8 cellular contexts compared by ENCODE assay signal in the genomic region with DNA sequence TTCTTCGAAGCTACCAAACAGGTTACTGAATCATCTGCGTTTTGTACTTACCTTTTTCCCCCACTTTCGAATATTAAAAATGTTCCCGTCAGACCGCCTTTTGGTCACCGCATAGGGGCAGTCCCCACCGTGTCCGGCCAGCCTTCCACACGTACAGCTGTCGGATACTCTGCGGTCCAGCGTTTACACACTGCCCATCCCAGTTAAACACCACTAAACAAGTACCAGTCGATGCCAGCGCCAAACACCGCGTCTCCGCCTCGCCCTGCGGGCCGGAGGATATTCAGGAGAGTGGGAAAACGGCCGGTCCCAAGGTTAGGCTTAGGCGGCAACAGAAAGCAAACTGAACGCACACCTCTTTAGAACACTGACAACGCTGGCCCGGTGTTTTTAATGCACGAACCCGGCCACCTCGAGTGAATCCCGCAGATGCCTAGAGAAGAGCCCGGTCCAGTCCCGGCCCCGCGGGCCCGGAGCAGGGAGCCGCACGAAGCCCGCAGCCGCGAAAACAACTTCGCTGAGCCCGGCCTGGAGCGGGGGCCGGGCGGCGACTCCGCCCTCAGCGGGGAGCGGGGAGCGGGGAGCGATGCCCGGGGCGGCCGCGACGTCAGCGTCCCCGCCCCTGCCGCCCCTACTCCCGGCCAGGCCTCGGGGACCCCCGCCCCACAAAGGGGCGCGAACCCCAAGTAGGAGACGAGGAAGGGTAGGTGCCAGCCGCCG. TPM values are rescaled to one million over a fixed set of nuclear protein-coding genes. Genes with fewer than 3 reads are reported as not detected.
DNase-seq lines count a peak whose midpoint lies in the region; ATAC-seq and TF ChIP-seq lines count a peak whose summit lies in the region.

No MANE protein-coding gene starts in this region.

- H4K20me1 ChIP-seq in PC-3 (ENCODE audit: low read length) = no peaks in the 10 kb centered on the region

- H3K4me1 ChIP-seq in CD4-positive, CD25-positive, alpha-beta regulatory T cell (ENCODE audit: control insufficient read depth, insufficient read depth, low read length, poor library complexity, severe bottlenecking) = peaks cover 16% of the 10 kb centered on the region
- peaks cover 16% of the 10 kb centered on the region for H3K4me1 ChIP-seq in PC-3 (ENCODE audit: insufficient read depth, low read length)
- H3K4me1 ChIP-seq in thyroid gland = peaks cover 8 to 25% of the 10 kb centered on the region in 2 donors

- DNase-seq in CD4-positive, CD25-positive, alpha-beta regulatory T cell = peak in 1 of 3 donors; percentile 8
- DNase-seq in PC-3 (peak; percentile 94), lung microvascular endothelial cell (ENCODE audit: low read depth in 2 of 2) (peak; percentile 60 to 67), thyroid gland (peak; percentile 54 to 56), NCI-H1436 treated with DMSO at 0.1 percent for 48 hours (lab: John Stamatoyannopoulos, UW) (no peak)

- H3K36me3 ChIP-seq in CD4-positive, CD25-positive, alpha-beta regulatory T cell (ENCODE audit: control insufficient read depth, insufficient read depth, low read length) = no peaks in the 10 kb centered on the region
- H3K36me3 ChIP-seq in PC-3 (ENCODE audit: low read depth, low read length) (peaks cover 3% of the 10 kb centered on the region; the same call in 1 of the 2 replicates), thyroid gland (no peaks in the 10 kb centered on the region)

- POLR2A ChIA-PET in PC-3 (lab: Charles Lee; ENCODE audit: unreplicated experiment) = no interaction called here

- H3K4me3 Mint-ChIP-seq in CD4-positive, CD25-positive, alpha-beta regulatory T cell = peak overlapping the region; percentile 94 to 99 (median 94)
- peak overlapping the region; percentile 92 for H3K4me3 Mint-ChIP-seq in dendritic cell treated with granulocyte-macrophage colony-stimulating factor and Interleukin-4, amounts not matched to agents 40 ng/mL and 50 ng/mL, for 4 days

- peaks cover 3% of the 10 kb centered on the region for H3K36me3 Mint-ChIP-seq in CD4-positive, CD25-positive, alpha-beta regulatory T cell
- H3K36me3 Mint-ChIP-seq in dendritic cell treated with granulocyte-macrophage colony-stimulating factor and Interleukin-4, amounts not matched to agents 40 ng/mL and 50 ng/mL, for 4 days (ENCODE audit: low read depth) = peaks cover 20% of the 10 kb centered on the region

- no peak for ATAC-seq in CD4-positive, CD25-positive, alpha-beta regulatory T cell (ENCODE audit: low read depth in 2 of 2)
- ATAC-seq in GM18511 (IDR thresholded peaks at IDR 0.05; ENCODE audit: unreplicated experiment) (peak; percentile 43), HG03108 (IDR thresholded peaks at IDR 0.05; ENCODE audit: unreplicated experiment) (peak; percentile 21), PC-3 (peak; percentile 51)

- H3K27me3 ChIP-seq in CD4-positive, CD25-positive, alpha-beta regulatory T cell (ENCODE audit: control insufficient read depth, insufficient read depth, low read length) = no peaks in the 10 kb centered on the region
- H3K27me3 ChIP-seq in PC-3 (ENCODE audit: low read length) (no peaks in the 10 kb centered on the region), thyroid gland (no peaks in the 10 kb centered on the region)

- no peaks in the 10 kb centered on the region for H3K9me3 Mint-ChIP-seq in CD4-positive, CD25-positive, alpha-beta regulatory T cell
- no peaks in the 10 kb centered on the region for H3K9me3 Mint-ChIP-seq in dendritic cell treated with granulocyte-macrophage colony-stimulating factor and Interleukin-4, amounts not matched to agents 40 ng/mL and 50 ng/mL, for 4 days

- H3K27me3 Mint-ChIP-seq in CD4-positive, CD25-positive, alpha-beta regulatory T cell = no peaks in the 10 kb centered on the region
- H3K27me3 Mint-ChIP-seq in dendritic cell treated with granulocyte-macrophage colony-stimulating factor and Interleukin-4, amounts not matched to agents 40 ng/mL and 50 ng/mL, for 4 days = peaks cover 8% of the 10 kb centered on the region

- peak in 1 of 2 donors; percentile 58 for TF ChIP-seq POLR2A in thyroid gland (IDR thresholded peaks at IDR 0.05)

- intact Hi-C loops in PC-3 (cut with micrococcal nuclease) (loop anchor here (1.0 to 2.0 kb wide), 3 partner anchors 12 to 172 kb away; partner anchors contain the start of genes CAMTA1 and THAP3), thyroid gland (cut with DNase I) (no loop called here)
- intact Hi-C loops in dendritic cell treated with granulocyte-macrophage colony-stimulating factor and Interleukin-4, amounts not matched to agents 40 ng/mL and 50 ng/mL, for 4 days (cut with micrococcal nuclease) = loop anchor here (1.0 kb wide), 2 partner anchors 10 to 58 kb away; partner anchors contain the start of gene NOL9

- peak overlapping the region; percentile 90 for H2AFZ ChIP-seq in PC-3 (ENCODE audit: low read length)

- no peaks in the 10 kb centered on the region for H3K9me2 ChIP-seq in PC-3 (replicated peaks; ENCODE audit: low read length)

- peak overlapping the region; percentile 78 for H3K9ac ChIP-seq in PC-3 (ENCODE audit: low read length)

- 0 to 2% methylated on average over 20 to 22 of the region's 67 CpGs for WGBS in thyroid gland, 2 donors

- peak overlapping the region; percentile 94 for H3K4me2 ChIP-seq in PC-3 (ENCODE audit: low read length)

- peaks cover 40% of the 10 kb centered on the region for H3K79me2 ChIP-seq in PC-3 (ENCODE audit: low read length)

- peak overlapping the region; percentile 79 for H3K4me3 ChIP-seq in CD4-positive, CD25-positive, alpha-beta regulatory T cell (ENCODE audit: low read depth, low read length)
- peak overlapping the region; percentile 82 for H3K4me3 ChIP-seq in PC-3 (ENCODE audit: low read length)
- peak overlapping the region; percentile 17 to 100 (median 26) for H3K4me3 ChIP-seq in thyroid gland (replicated peaks in 1 of 3)

- peaks cover 7% of the 10 kb centered on the region for H3F3A ChIP-seq in PC-3 (ENCODE audit: low read length, unreplicated experiment)

- peaks cover 0 to 33% (median 20%) of the 10 kb centered on the region in 4 donors for H3K4me1 Mint-ChIP-seq in CD4-positive, CD25-positive, alpha-beta regulatory T cell
- peaks cover 33% of the 10 kb centered on the region for H3K4me1 Mint-ChIP-seq in dendritic cell treated with granulocyte-macrophage colony-stimulating factor and Interleukin-4, amounts not matched to agents 40 ng/mL and 50 ng/mL, for 4 days (ENCODE audit: low read depth)

- no peaks in the 10 kb centered on the region for H3K9me3 ChIP-seq in CD4-positive, CD25-positive, alpha-beta regulatory T cell (ENCODE audit: control insufficient read depth in 2 of 2, low read length in 2 of 2)
- H3K9me3 ChIP-seq in PC-3 (ENCODE audit: low read length) = no peaks in the 10 kb centered on the region
- H3K9me3 ChIP-seq in thyroid gland = no peaks in the 10 kb centered on the region

- TF ChIP-seq CTCF in PC-3 (conservative IDR thresholded peaks at IDR 0.05; ENCODE audit: low read depth, low read length) (no peak), thyroid gland (IDR thresholded peaks at IDR 0.05) (no peak)

- BruUV-seq in PC-3 (replicated peaks; lab: Mats Ljungman, UMichigan) = no TSS peak

- H3K27ac Mint-ChIP-seq in CD4-positive, CD25-positive, alpha-beta regulatory T cell = peak overlapping the region; percentile 76 to 96 (median 95)
- H3K27ac Mint-ChIP-seq in dendritic cell treated with granulocyte-macrophage colony-stimulating factor and Interleukin-4, amounts not matched to agents 40 ng/mL and 50 ng/mL, for 4 days = peak overlapping the region; percentile 83

- CTCF ChIA-PET in PC-3 (lab: Charles Lee) = no interaction called here

- H3K27ac ChIP-seq in CD4-positive, CD25-positive, alpha-beta regulatory T cell (ENCODE audit: insufficient read depth, low read length, poor library complexity, severe bottlenecking) = peak overlapping the region; percentile 71
- H3K27ac ChIP-seq in PC-3 (ENCODE audit: low read length) (peak overlapping the region; percentile 81), thyroid gland (peak overlapping the region; percentile 90 to 94 (median 93))

RNA-seq across cellular contexts. Expression of gene PHF13, which starts 0.7 kb away (rescaled TPM):
- 7.5 TPM for total RNA-seq in CD4-positive, CD25-positive, alpha-beta regulatory T cell
- 1 to 10 TPM; 4.7 to 6.2 (median 5.3) TPM for polyA plus RNA-seq in CD4-positive, CD25-positive, alpha-beta regulatory T cell
- total RNA-seq in PC-3 (2014; rRNA removed) (13.2 and 14.9 TPM in 2 replicates), lung microvascular endothelial cell (7.7 and 7.8 TPM in 2 replicates), thyroid gland (10 to 100 TPM in 1 of 4 donors, 1 to 10 TPM in 3; 7.8 to 14.1 (median 9.5) TPM)

RNA-seq across cellular contexts. Expression of gene KLHL21, which starts 10.1 kb away (rescaled TPM):
- total RNA-seq in CD4-positive, CD25-positive, alpha-beta regulatory T cell = 34.4 TPM
- polyA plus RNA-seq in CD4-positive, CD25-positive, alpha-beta regulatory T cell = 10 to 100 TPM; 16.7 to 46.6 (median 26.2) TPM
- 82.5 and 105 TPM in 2 replicates for total RNA-seq in PC-3 (2014; rRNA removed)
- total RNA-seq in lung microvascular endothelial cell = 12.4 and 18.3 TPM in 2 replicates
- 10 to 100 TPM; 34.9 to 68.4 (median 44.6) TPM for total RNA-seq in thyroid gland

RNA-seq across cellular contexts. Expression of gene THAP3, which starts 11.9 kb away (rescaled TPM):
- total RNA-seq in CD4-positive, CD25-positive, alpha-beta regulatory T cell = 14.3 TPM
- polyA plus RNA-seq in CD4-positive, CD25-positive, alpha-beta regulatory T cell = 10 to 100 TPM; 23.4 to 32.9 (median 26.1) TPM
- total RNA-seq in PC-3 (2014; rRNA removed) = 42.4 and 54.6 TPM in 2 replicates
- 13.5 and 19.8 TPM in 2 replicates for total RNA-seq in lung microvascular endothelial cell
- 10 to 100 TPM; 21.2 to 35.3 (median 30.5) TPM for total RNA-seq in thyroid gland

RNA-seq across cellular contexts. Expression of gene ZBTB48, which starts 33.0 kb away (rescaled TPM):
- total RNA-seq in CD4-positive, CD25-positive, alpha-beta regulatory T cell = 41.8 TPM
- 10 to 100 TPM; 18.6 to 24.8 (median 21.9) TPM for polyA plus RNA-seq in CD4-positive, CD25-positive, alpha-beta regulatory T cell
- total RNA-seq in PC-3 (2014; rRNA removed) (42.7 and 47.2 TPM in 2 replicates), lung microvascular endothelial cell (7.4 and 10.7 TPM in 2 replicates), thyroid gland (10 to 100 TPM; 22.7 to 33.8 (median 29.4) TPM)

RNA-seq across cellular contexts. Expression of gene TAS1R1, which starts 57.7 kb away (rescaled TPM):
- total RNA-seq in CD4-positive, CD25-positive, alpha-beta regulatory T cell = not detected
- under 1 TPM in 1 of 4 donors, not detected in 3; 0.09 TPM for polyA plus RNA-seq in CD4-positive, CD25-positive, alpha-beta regulatory T cell
- total RNA-seq in PC-3 (2014; rRNA removed) = not detected in 2 replicates
- total RNA-seq in lung microvascular endothelial cell = not detected in 2 replicates
- total RNA-seq in thyroid gland = not detected

Comparison
In these comparisons a context has a peak if more than half of its experiments do, and no peak if none do; other contexts are left out.
1. ATAC-seq: peak in GM18511 (single experiment), HG03108 (single experiment) and PC-3 (single experiment); none in CD4-positive, CD25-positive, alpha-beta regulatory T cell (0 of 2).
2. H3K4me3 ChIP-seq: peak in every context shown above with its lines; median percentile 82 in PC-3; 79 in CD4-positive, CD25-positive, alpha-beta regulatory T cell; 26 in thyroid gland.
3. Peak in every context shown above with its lines, with median percentiles within 50 percentile points of each other: H3K27ac ChIP-seq.